Comparison of ENCODE assay signal across 8 cellular contexts in genomic region chr2:63840081-63840784, GRCh38. TPM values are rescaled to one million over a fixed set of nuclear protein-coding genes. Genes with fewer than 3 reads are reported as not detected.
A peak's percentile ranks its signal among the peaks of the same experiment; 100 is the strongest.
DNase-seq lines count a peak whose midpoint lies in the region; ATAC-seq and TF ChIP-seq lines count a peak whose summit lies in the region.

No MANE protein-coding gene starts in this region.

- peak; percentile 47 for DNase-seq in GDM1 (lab: John Stamatoyannopoulos, UW)
- DNase-seq in germinal center (ENCODE audit: low spot score) = peak; percentile 64
- no peak for DNase-seq in progenitor cell of endocrine pancreas (ENCODE audit: low spot score, unreplicated experiment)
- DNase-seq in KG1 (lab: John Stamatoyannopoulos, UW) = no peak
- DNase-seq in DMS114 treated with DMSO at 0.1 percent for 48 hours (lab: John Stamatoyannopoulos, UW; ENCODE audit: unreplicated experiment) = no peak

- ATAC-seq in GM19397 (IDR thresholded peaks at IDR 0.05; ENCODE audit: unreplicated experiment) (peak; percentile 39), HG03432 (IDR thresholded peaks at IDR 0.05; ENCODE audit: unreplicated experiment) (peak; percentile 34)

- H3K27ac Mint-ChIP-seq in progenitor cell of endocrine pancreas = peak overlapping the region; percentile 98

- no peaks in the 10 kb centered on the region for H3K9me3 Mint-ChIP-seq in progenitor cell of endocrine pancreas (ENCODE audit: low read depth)

- H3K4me3 Mint-ChIP-seq in progenitor cell of endocrine pancreas (ENCODE audit: low read depth) = peak overlapping the region; percentile 99

- peak overlapping the region; percentile 76 for H3K4me3 ChIP-seq in WI38 (ENCODE audit: low read depth, low read length)

- H3K4me1 Mint-ChIP-seq in progenitor cell of endocrine pancreas (ENCODE audit: low read depth) = peaks cover 22% of the 10 kb centered on the region

- H3K36me3 Mint-ChIP-seq in progenitor cell of endocrine pancreas (ENCODE audit: insufficient read depth) = no peaks in the 10 kb centered on the region

- TF ChIP-seq CTCF in WI38 (IDR thresholded peaks at IDR 0.05; ENCODE audit: low read depth, low read length) = no peak
- no peak for TF ChIP-seq CTCF in progenitor cell of endocrine pancreas (IDR thresholded peaks at IDR 0.05; ENCODE audit: unreplicated experiment)

- no peaks in the 10 kb centered on the region for H3K27me3 Mint-ChIP-seq in progenitor cell of endocrine pancreas

RNA-seq across cellular contexts. Expression of gene UGP2, which starts 1.5 kb away (rescaled TPM):
- 76.6 and 81.2 TPM in 2 replicates for total RNA-seq in progenitor cell of endocrine pancreas

Comparison
In these comparisons a context has a peak if more than half of its experiments do, and no peak if none do; other contexts are left out.
1. DNase-seq: peak in GDM1 (single experiment) and germinal center (single experiment); none in progenitor cell of endocrine pancreas (single experiment), KG1 (single experiment) and DMS114 treated with DMSO at 0.1 percent for 48 hours (single experiment).